ENCODE assay signal across 20 cellular contexts in the genomic region with DNA sequence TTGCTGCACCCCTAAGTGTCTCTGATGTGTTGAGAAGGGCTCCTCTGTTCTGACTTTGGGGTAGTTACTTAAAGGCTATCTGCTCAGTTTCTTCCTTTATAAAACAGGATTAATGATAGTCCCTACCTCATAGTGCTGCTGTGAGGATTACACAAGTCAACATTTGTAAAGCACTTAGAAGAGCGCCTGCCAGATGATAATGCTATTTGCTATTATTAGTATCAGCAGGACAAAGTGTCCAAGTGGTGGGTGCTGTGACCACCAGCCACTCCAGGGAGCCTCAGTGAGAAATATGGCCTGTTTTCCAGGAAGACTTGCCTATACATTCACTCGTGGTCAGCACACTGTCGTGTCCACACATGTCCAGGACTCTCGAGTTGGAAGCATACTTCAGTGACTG. TPM values are rescaled to one million over a fixed set of nuclear protein-coding genes. Genes with fewer than 3 reads are reported as not detected.
DNase-seq lines count a peak whose midpoint lies in the region; ATAC-seq and TF ChIP-seq lines count a peak whose summit lies in the region.
"Had no signal": no experiment of that assay in that cellular context is flagged by ENCODE, and none has a peak within 500 bp of the region (broad histone marks: within the 10 kb centered on the region; RNA-seq: fewer than 3 reads in every experiment).

No MANE protein-coding gene starts in this region.

- H3K27ac ChIP-seq in left ventricle myocardium inferior (replicated peaks) (no peak overlapping the region), OCI-LY3 (ENCODE audit: low read length) (no peak overlapping the region)
- H3K27ac ChIP-seq: A549, RWPE1, SJCRH30 had no signal

- H3K9ac ChIP-seq in OCI-LY3 (ENCODE audit: low read length) = no peak overlapping the region

- H3K27me3 Mint-ChIP-seq in Calu3 (ENCODE audit: unreplicated experiment) = peaks cover 78% of the 10 kb centered on the region

- intact Hi-C loops in Right ventricle myocardium inferior (cut with DNase I) (no loop called here), left ventricle myocardium inferior (cut with micrococcal nuclease) (no loop called here), left ventricle myocardium superior (cut with micrococcal nuclease) (no loop called here), Calu3 (cut with micrococcal nuclease; ENCODE audit: unreplicated experiment) (no loop called here)

- H3K9me3 ChIP-seq in left ventricle myocardium inferior (replicated peaks) (no peaks in the 10 kb centered on the region), OCI-LY3 (ENCODE audit: insufficient read depth, low read length) (no peaks in the 10 kb centered on the region)
- H3K9me3 ChIP-seq: A549, MG63, SJCRH30 had no signal

- H3K9me3 Mint-ChIP-seq in Calu3 (ENCODE audit: low read depth, unreplicated experiment) = no peaks in the 10 kb centered on the region
- H3K9me3 Mint-ChIP-seq: CD4-positive, alpha-beta T cell; IgD-negative memory B cell had no signal

- TF ChIP-seq CTCF in left ventricle myocardium inferior (IDR thresholded peaks at IDR 0.05; ENCODE audit: borderline replicate concordance) (no peak), OCI-LY3 (IDR thresholded peaks at IDR 0.05; ENCODE audit: low read depth, low read length) (no peak), Calu3 (IDR thresholded peaks at IDR 0.05; ENCODE audit: unreplicated experiment) (no peak)

- ATAC-seq in Right ventricle myocardium inferior = peak; percentile 58
- ATAC-seq in left ventricle myocardium superior = peak; percentile 83
- ATAC-seq in HG02884 (IDR thresholded peaks at IDR 0.05; ENCODE audit: unreplicated experiment) = no peak
- ATAC-seq: A549, PC-3 had no signal

- H3K36me3 ChIP-seq in left ventricle myocardium inferior (no peaks in the 10 kb centered on the region), OCI-LY3 (replicated peaks; ENCODE audit: low read depth, low read length) (no peaks in the 10 kb centered on the region)
- H3K36me3 ChIP-seq: MG63, SJCRH30 had no signal

- CTCF ChIA-PET in Calu3 (lab: Charles Lee) = no interaction called here

- peak overlapping the region; percentile 73 for H3K4me2 ChIP-seq in OCI-LY3 (ENCODE audit: low read length)
- H3K4me2 ChIP-seq: A549 had no signal

- H3K27ac Mint-ChIP-seq in Calu3 (ENCODE audit: unreplicated experiment) = no peak overlapping the region
- H3K27ac Mint-ChIP-seq: CD4-positive, alpha-beta T cell; IgD-negative memory B cell had no signal

- DNase-seq in Right ventricle myocardium inferior (ENCODE audit: missing footprints) (no peak), left ventricle myocardium inferior (no peak), left ventricle myocardium superior (no peak), HuH-7 (ENCODE audit: low spot score) (no peak), Calu3 (no peak)
- DNase-seq: CD4-positive, alpha-beta T cell; H7; Kasumi-1; MG63; NCI-H1048; NCI-H1436; NCI-H1930; NCI-H446; PC-3; SJCRH30 had no signal

- BruUV-seq in Calu3 (replicated peaks; lab: Mats Ljungman, UMichigan) = no TSS peak

- no peaks in the 10 kb centered on the region; the same call in 1 of the 2 replicates for H4K20me1 ChIP-seq in OCI-LY3 (ENCODE audit: insufficient read depth, low read length)

- H3K4me3 ChIP-seq in left ventricle myocardium inferior (no peak overlapping the region), OCI-LY3 (ENCODE audit: low read length) (peak overlapping the region; percentile 65)
- H3K4me3 ChIP-seq: A549, MG63, SJCRH30 had no signal

- H3K4me1 Mint-ChIP-seq in Calu3 (ENCODE audit: low read depth, unreplicated experiment) = no peaks in the 10 kb centered on the region

- H3K4me1 ChIP-seq in left ventricle myocardium inferior (peaks cover 21% of the 10 kb centered on the region), OCI-LY3 (ENCODE audit: low read length) (peaks cover 23% of the 10 kb centered on the region)
- H3K4me1 ChIP-seq: A549, SJCRH30 had no signal

- H3K79me2 ChIP-seq in OCI-LY3 (ENCODE audit: low read length) = no peaks in the 10 kb centered on the region

- H3K36me3 Mint-ChIP-seq in Calu3 (ENCODE audit: insufficient read depth, unreplicated experiment) = peaks cover 4% of the 10 kb centered on the region

- no peak overlapping the region for H3K4me3 Mint-ChIP-seq in Calu3 (ENCODE audit: low read depth, unreplicated experiment)
- H3K4me3 Mint-ChIP-seq: CD4-positive, alpha-beta T cell had no signal

- no peak overlapping the region for H2AFZ ChIP-seq in OCI-LY3 (ENCODE audit: low read depth, low read length)

- H3K27me3 ChIP-seq in left ventricle myocardium inferior (ENCODE audit: low read depth) (peaks cover 74% of the 10 kb centered on the region), OCI-LY3 (ENCODE audit: low read depth, low read length) (peaks cover 80% of the 10 kb centered on the region)
- H3K27me3 ChIP-seq: SJCRH30 had no signal

RNA-seq across cellular contexts. Expression of a gene that starts 16.2 kb away (rescaled TPM):
- total RNA-seq in Right ventricle myocardium inferior = 0.19 TPM
- total RNA-seq in left ventricle myocardium inferior = not detected
- total RNA-seq in left ventricle myocardium superior = not detected
- total RNA-seq in Calu3 (2022) = 2.6 and 3.3 TPM in 2 replicates
- total RNA-seq: CD4-positive, alpha-beta T cell; H7; SJCRH30 had no signal

RNA-seq across cellular contexts. Expression of a gene that starts 45.3 kb away (rescaled TPM):
- total RNA-seq in Right ventricle myocardium inferior (34.5 TPM), left ventricle myocardium inferior (23.7 TPM), left ventricle myocardium superior (27.9 TPM), Calu3 (2022) (11.3 and 11.6 TPM in 2 replicates)
